Comparison of ENCODE assay signal across 8 cellular contexts in the genomic region with DNA sequence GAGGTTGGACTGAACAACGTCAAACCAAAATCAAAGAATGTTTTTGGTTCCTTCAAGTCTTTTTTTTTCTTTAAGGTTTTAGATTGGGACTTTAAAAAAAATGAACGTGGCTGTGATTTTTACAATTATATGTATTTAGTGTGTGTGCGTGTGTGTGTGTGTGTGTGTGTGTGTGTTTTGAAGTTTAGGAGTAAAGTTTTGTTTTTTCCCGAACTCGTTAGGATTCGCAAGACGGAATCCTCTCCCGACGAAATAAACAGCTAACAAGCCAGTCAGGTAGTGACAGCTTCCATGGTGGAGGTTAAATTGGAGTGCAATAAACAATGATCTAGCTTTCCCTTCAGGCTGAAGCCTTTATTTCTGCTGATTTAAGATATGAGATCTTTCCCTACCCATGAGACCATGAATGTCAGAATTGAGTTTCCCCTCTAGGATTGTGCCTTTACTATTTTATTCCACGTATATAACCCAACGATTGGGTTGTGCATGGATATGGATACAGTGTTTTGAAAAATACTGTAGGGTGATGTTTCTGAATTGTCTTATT. TPM values are rescaled to one million over a fixed set of nuclear protein-coding genes. Genes with fewer than 3 reads are reported as not detected.
DNase-seq lines count a peak whose midpoint lies in the region; ATAC-seq, FAIRE-seq and TF ChIP-seq lines count a peak whose summit lies in the region.

No MANE protein-coding gene starts in this region.

- H4K20me1 ChIP-seq in Karpas-422 (ENCODE audit: insufficient read depth, low read depth, low read length): peaks cover 8% of the 10 kb centered on the region; the same call in 1 of the 2 replicates

- no peak for FAIRE-seq in urothelium cell line (lab: Jason Lieb, UNC)

- H3K36me3 Mint-ChIP-seq in CD4-positive, alpha-beta T cell (ENCODE audit: low read depth): peaks cover 18% of the 10 kb centered on the region
- no peaks in the 10 kb centered on the region for H3K36me3 Mint-ChIP-seq in MCF 10A (ENCODE audit: insufficient read depth, unreplicated experiment)

- H3K79me2 ChIP-seq in Karpas-422 (ENCODE audit: low read length): peaks cover 90% of the 10 kb centered on the region

- H3K36me3 ChIP-seq in Karpas-422 (ENCODE audit: insufficient read depth, low read length): peaks cover 25% of the 10 kb centered on the region

- intact Hi-C loops in CD4-positive, alpha-beta T cell (cut with DNase I, micrococcal nuclease): loop anchor here (1.0 to 10.0 kb wide), 7 partner anchors 156 to 1003 kb away; a partner anchor contains a TSS
- intact Hi-C loops in MCF 10A (cut with micrococcal nuclease): loop anchor here (2.0 to 5.0 kb wide), 2 partner anchors 177 to 224 kb away; no protein-coding TSS in a partner anchor

- H3K27ac Mint-ChIP-seq in CD4-positive, alpha-beta T cell: peak overlapping the region; percentile 86
- peak overlapping the region; percentile 77 for H3K27ac Mint-ChIP-seq in MCF 10A (ENCODE audit: low read depth, unreplicated experiment)

- H2AFZ ChIP-seq in Karpas-422 (ENCODE audit: low read length): no peak overlapping the region

- TF ChIP-seq CTCF in CD4-positive, alpha-beta T cell (IDR thresholded peaks at IDR 0.05): no peak
- no peak for TF ChIP-seq CTCF in MCF 10A (IDR thresholded peaks at IDR 0.05; ENCODE audit: unreplicated experiment)

- no peak for DNase-seq in CD4-positive, alpha-beta T cell
- DNase-seq in Karpas-422 (peak; percentile 52), MCF 10A (ENCODE audit: unreplicated experiment) (peak; percentile 24), medulla oblongata (ENCODE audit: extremely low spot score) (peak; percentile 61), urothelium cell line (ENCODE audit: low spot score) (peak; percentile 5), NCI-H1694 treated with DMSO at 0.1 percent for 48 hours (lab: John Stamatoyannopoulos, UW) (no peak)

- peak; percentile 3 for ATAC-seq in CD4-positive, alpha-beta T cell (ENCODE audit: poor library complexity)
- ATAC-seq in HG03571 (IDR thresholded peaks at IDR 0.05; ENCODE audit: unreplicated experiment) (no peak), GM19397 (IDR thresholded peaks at IDR 0.05; ENCODE audit: unreplicated experiment) (no peak)

- peak overlapping the region; percentile 90 for H3K9ac ChIP-seq in Karpas-422 (ENCODE audit: low read length)

- H3K27me3 ChIP-seq in CD4-positive, alpha-beta T cell (ENCODE audit: control insufficient read depth, insufficient read depth, low read length): no peaks in the 10 kb centered on the region
- no peaks in the 10 kb centered on the region for H3K27me3 ChIP-seq in Karpas-422 (ENCODE audit: low read length)

- no peaks in the 10 kb centered on the region for H3K9me3 ChIP-seq in CD4-positive, alpha-beta T cell (ENCODE audit: control insufficient read depth, low read length)
- no peaks in the 10 kb centered on the region for H3K9me3 ChIP-seq in Karpas-422 (ENCODE audit: low read length)

- peak overlapping the region; percentile 97 for H3K4me3 Mint-ChIP-seq in CD4-positive, alpha-beta T cell
- H3K4me3 Mint-ChIP-seq in MCF 10A (ENCODE audit: unreplicated experiment): peak overlapping the region; percentile 96

- H3K9me2 ChIP-seq in Karpas-422 (replicated peaks; ENCODE audit: insufficient read depth, low read length): no peaks in the 10 kb centered on the region

- no peaks in the 10 kb centered on the region for H3K27me3 Mint-ChIP-seq in CD4-positive, alpha-beta T cell
- H3K27me3 Mint-ChIP-seq in MCF 10A (ENCODE audit: insufficient read depth, unreplicated experiment): no peaks in the 10 kb centered on the region

- BruUV-seq in MCF 10A (replicated peaks; lab: Mats Ljungman, UMichigan): TSS peak; percentile 46

- POLR2A ChIA-PET in CD4-positive, alpha-beta T cell (lab: Charles Lee): interaction anchor here (0.6 to 2.8 kb wide), 4 partner anchors 10 to 1004 kb away, joined by 3 to 18 read pairs (median 4); a partner anchor contains a TSS
- POLR2A ChIA-PET in MCF 10A (lab: Yijun Ruan, JAX): interaction anchor here (0.7 to 4.8 kb wide), 4 partner anchors 16 to 289 kb away, joined by 3 to 44 read pairs (median 12); a partner anchor contains a TSS

- H3K4me1 ChIP-seq in Karpas-422 (ENCODE audit: low read length): peaks cover 40% of the 10 kb centered on the region

- H3K9me3 Mint-ChIP-seq in CD4-positive, alpha-beta T cell: no peaks in the 10 kb centered on the region
- no peaks in the 10 kb centered on the region for H3K9me3 Mint-ChIP-seq in MCF 10A (ENCODE audit: unreplicated experiment)

- CTCF ChIA-PET in CD4-positive, alpha-beta T cell (lab: Charles Lee): interaction anchor here (0.6 kb wide), 1 partner anchor 233 kb away, joined by 4 read pairs; no protein-coding TSS in a partner anchor
- CTCF ChIA-PET in MCF 10A (lab: Yijun Ruan, JAX): interaction anchor here (0.7 to 2.1 kb wide), 4 partner anchors 101 to 230 kb away, joined by 3 to 6 read pairs (median 3); a partner anchor contains a TSS

- H3K4me1 Mint-ChIP-seq in CD4-positive, alpha-beta T cell (ENCODE audit: low read depth): peaks cover 50% of the 10 kb centered on the region
- peaks cover 6% of the 10 kb centered on the region for H3K4me1 Mint-ChIP-seq in MCF 10A (ENCODE audit: insufficient read depth, unreplicated experiment)

- H3K4me2 ChIP-seq in Karpas-422 (ENCODE audit: low read depth, low read length, poor library complexity, severe bottlenecking): peak overlapping the region; percentile 85

- no peak overlapping the region for H3K27ac ChIP-seq in CD4-positive, alpha-beta T cell (ENCODE audit: low read depth, low read length)
- peak overlapping the region; percentile 65 for H3K27ac ChIP-seq in Karpas-422 (ENCODE audit: low read length)

- peak overlapping the region; percentile 89 for H3K4me3 ChIP-seq in Karpas-422 (ENCODE audit: low read length)

RNA-seq across cellular contexts. Expression of a gene that starts 1.2 kb away (rescaled TPM):
- 1 to 10 TPM; 5.6 to 6.8 TPM for total RNA-seq in CD4-positive, alpha-beta T cell
- 28.5 and 44.7 TPM in 2 replicates for total RNA-seq in Karpas-422 (2014; rRNA removed; shearing (Covaris generic); ENCODE audit: low replicate concordance)
- total RNA-seq in MCF 10A (2022): 4.9 and 5.8 TPM in 2 replicates

Comparison
In these comparisons a context has a peak if more than half of its experiments do, and no peak if none do; other contexts are left out.
1. DNase-seq: peak in Karpas-422 (single experiment), MCF 10A (single experiment), medulla oblongata (single experiment) and urothelium cell line (single experiment); none in CD4-positive, alpha-beta T cell (0 of 10) and NCI-H1694 treated with DMSO at 0.1 percent for 48 hours (single experiment).